In genomic region chr6:37258716-37259115, GRCh38 we compare ENCODE assay signal across 7 cellular contexts. TPM values are rescaled to one million over a fixed set of nuclear protein-coding genes. Genes with fewer than 3 reads are reported as not detected.
DNase-seq lines count a peak whose midpoint lies in the region; ATAC-seq and TF ChIP-seq lines count a peak whose summit lies in the region.

No MANE protein-coding gene starts in this region.

- no peak for TF ChIP-seq CTCF in HL-60 (IDR thresholded peaks at IDR 0.05; ENCODE audit: insufficient read depth, low read length)

- H3K4me1 ChIP-seq in iPS-15b (ENCODE audit: control insufficient read depth, insufficient read depth, low read length), result no peaks in the 10 kb centered on the region

- peak overlapping the region; percentile 100 for H3K27ac Mint-ChIP-seq in activated T-helper 1 cell treated with anti-CD3 and anti-CD28 coated beads, Interleukin-12 subunit alpha, Interleukin-12 subunit beta, Interleukin-2, Interleukin-4 antibody, amounts not matched to agents 30 ng/mL and 10 ng/mL and 1 ng/mL, durations not matched to agents 14 hours and 24 hours and 36 hours
- peak overlapping the region; percentile 97 for H3K27ac Mint-ChIP-seq in stimulated activated memory B cell treated with anti-CD40 and anti-IgM and Interleukin-4, amounts not matched to agents 10 μg/mL and 1 μg/mL and 100 μg/mL, for 72 hours

- ATAC-seq in stimulated activated memory B cell treated with anti-CD40 and anti-IgM and Interleukin-4, amounts not matched to agents 10 μg/mL and 1 μg/mL and 100 μg/mL, for 72 hours, result no peak
- ATAC-seq in HG02981 (IDR thresholded peaks at IDR 0.05; ENCODE audit: unreplicated experiment) (no peak), HG03442 (IDR thresholded peaks at IDR 0.05; ENCODE audit: unreplicated experiment) (no peak)

- peak overlapping the region; percentile 86 for H3K4me3 ChIP-seq in HL-60 (replicated peaks; ENCODE audit: insufficient read depth, low read length)
- peak overlapping the region; percentile 99 for H3K4me3 ChIP-seq in iPS-15b (ENCODE audit: low read depth, low read length)

- H3K27ac ChIP-seq in HL-60 (replicated peaks), result peak overlapping the region; percentile 87

- intact Hi-C loops in activated T-helper 1 cell treated with anti-CD3 and anti-CD28 coated beads, Interleukin-12 subunit alpha, Interleukin-12 subunit beta, Interleukin-2, Interleukin-4 antibody, amounts not matched to agents 30 ng/mL and 10 ng/mL and 1 ng/mL, durations not matched to agents 14 hours and 24 hours and 36 hours (cut with micrococcal nuclease), result no loop called here

- peaks cover 79% of the 10 kb centered on the region for H3K4me1 Mint-ChIP-seq in activated T-helper 1 cell treated with anti-CD3 and anti-CD28 coated beads, Interleukin-12 subunit alpha, Interleukin-12 subunit beta, Interleukin-2, Interleukin-4 antibody, amounts not matched to agents 30 ng/mL and 10 ng/mL and 1 ng/mL, durations not matched to agents 14 hours and 24 hours and 36 hours (ENCODE audit: low read depth)
- peaks cover 56% of the 10 kb centered on the region for H3K4me1 Mint-ChIP-seq in stimulated activated memory B cell treated with anti-CD40 and anti-IgM and Interleukin-4, amounts not matched to agents 10 μg/mL and 1 μg/mL and 100 μg/mL, for 72 hours

- DNase-seq in HL-60 (ENCODE audit: low read depth in 1 of 2, low spot score in 1 of 2) (no peak), mesenteric fat pad (ENCODE audit: low spot score) (no peak)
- DNase-seq in activated T-helper 1 cell treated with anti-CD3 and anti-CD28 coated beads, Interleukin-12 subunit alpha, Interleukin-12 subunit beta, Interleukin-2, Interleukin-4 antibody, amounts not matched to agents 30 ng/mL and 10 ng/mL and 1 ng/mL, durations not matched to agents 14 hours and 24 hours and 36 hours (ENCODE audit: low spot score), result no peak

- H3K36me3 ChIP-seq in iPS-15b (ENCODE audit: control insufficient read depth, insufficient read depth, low read length), result no peaks in the 10 kb centered on the region

- no peaks in the 10 kb centered on the region for H3K9me3 ChIP-seq in iPS-15b (ENCODE audit: control insufficient read depth, insufficient read depth, low read length)

- H3K27me3 ChIP-seq in HL-60 (ENCODE audit: insufficient read depth, poor library complexity, severe bottlenecking) (no peaks in the 10 kb centered on the region), iPS-15b (ENCODE audit: control insufficient read depth, insufficient read depth, low read length) (peaks cover 8% of the 10 kb centered on the region)

- H3K9me3 Mint-ChIP-seq in activated T-helper 1 cell treated with anti-CD3 and anti-CD28 coated beads, Interleukin-12 subunit alpha, Interleukin-12 subunit beta, Interleukin-2, Interleukin-4 antibody, amounts not matched to agents 30 ng/mL and 10 ng/mL and 1 ng/mL, durations not matched to agents 14 hours and 24 hours and 36 hours, result no peaks in the 10 kb centered on the region
- H3K9me3 Mint-ChIP-seq in stimulated activated memory B cell treated with anti-CD40 and anti-IgM and Interleukin-4, amounts not matched to agents 10 μg/mL and 1 μg/mL and 100 μg/mL, for 72 hours, result no peaks in the 10 kb centered on the region

- peaks cover 30% of the 10 kb centered on the region for H3K36me3 Mint-ChIP-seq in activated T-helper 1 cell treated with anti-CD3 and anti-CD28 coated beads, Interleukin-12 subunit alpha, Interleukin-12 subunit beta, Interleukin-2, Interleukin-4 antibody, amounts not matched to agents 30 ng/mL and 10 ng/mL and 1 ng/mL, durations not matched to agents 14 hours and 24 hours and 36 hours (ENCODE audit: low read depth)
- H3K36me3 Mint-ChIP-seq in stimulated activated memory B cell treated with anti-CD40 and anti-IgM and Interleukin-4, amounts not matched to agents 10 μg/mL and 1 μg/mL and 100 μg/mL, for 72 hours, result peaks cover 8% of the 10 kb centered on the region

- H3K9ac ChIP-seq in iPS-15b (ENCODE audit: low read depth, low read length), result peak overlapping the region; percentile 89

- no peaks in the 10 kb centered on the region for H3K27me3 Mint-ChIP-seq in activated T-helper 1 cell treated with anti-CD3 and anti-CD28 coated beads, Interleukin-12 subunit alpha, Interleukin-12 subunit beta, Interleukin-2, Interleukin-4 antibody, amounts not matched to agents 30 ng/mL and 10 ng/mL and 1 ng/mL, durations not matched to agents 14 hours and 24 hours and 36 hours (ENCODE audit: insufficient read depth)
- no peaks in the 10 kb centered on the region for H3K27me3 Mint-ChIP-seq in stimulated activated memory B cell treated with anti-CD40 and anti-IgM and Interleukin-4, amounts not matched to agents 10 μg/mL and 1 μg/mL and 100 μg/mL, for 72 hours

- H3K4me3 Mint-ChIP-seq in activated T-helper 1 cell treated with anti-CD3 and anti-CD28 coated beads, Interleukin-12 subunit alpha, Interleukin-12 subunit beta, Interleukin-2, Interleukin-4 antibody, amounts not matched to agents 30 ng/mL and 10 ng/mL and 1 ng/mL, durations not matched to agents 14 hours and 24 hours and 36 hours, result peak overlapping the region; percentile 97
- H3K4me3 Mint-ChIP-seq in stimulated activated memory B cell treated with anti-CD40 and anti-IgM and Interleukin-4, amounts not matched to agents 10 μg/mL and 1 μg/mL and 100 μg/mL, for 72 hours, result peak overlapping the region; percentile 94

RNA-seq across cellular contexts. Expression of gene TMEM217, which starts 0.8 kb away (rescaled TPM):
- total RNA-seq in activated T-helper 1 cell treated with anti-CD3 and anti-CD28 coated beads, Interleukin-12 subunit alpha, Interleukin-12 subunit beta, Interleukin-2, Interleukin-4 antibody, amounts not matched to agents 30 ng/mL and 10 ng/mL and 1 ng/mL, durations not matched to agents 14 hours and 24 hours and 36 hours, result 7.7 and 9.9 TPM in 2 replicates
- total RNA-seq in mesenteric fat pad, result 0.51 TPM

RNA-seq across cellular contexts. Expression of gene TBC1D22B, which starts 1.1 kb away (rescaled TPM):
- 20.8 and 21.2 TPM in 2 replicates for total RNA-seq in activated T-helper 1 cell treated with anti-CD3 and anti-CD28 coated beads, Interleukin-12 subunit alpha, Interleukin-12 subunit beta, Interleukin-2, Interleukin-4 antibody, amounts not matched to agents 30 ng/mL and 10 ng/mL and 1 ng/mL, durations not matched to agents 14 hours and 24 hours and 36 hours
- total RNA-seq in mesenteric fat pad, result 8.7 TPM
